Comparison of ENCODE assay signal across 17 cellular contexts in genomic region chr11:14078941-14079522, GRCh38.
DNase-seq lines count a peak whose midpoint lies in the region; ATAC-seq and TF ChIP-seq lines count a peak whose summit lies in the region.
"Had no signal": no experiment of that assay in that cellular context is flagged by ENCODE, and none has a peak within 500 bp of the region (broad histone marks: within the 10 kb centered on the region; RNA-seq: fewer than 3 reads in every experiment).

No MANE protein-coding gene starts in this region.

- H3K4me3 ChIP-seq in SJSA1: no peak overlapping the region
- H3K4me3 ChIP-seq: skin epidermis had no signal

- peak in 1 of 2 donors; percentile 18 for ATAC-seq in activated T-cell treated with anti-CD3 and anti-CD28 coated beads, Interleukin-2, amount 50 U/mL, for 72 hours (replicated peaks in 1 of 2)
- no peak for ATAC-seq in stimulated activated memory B cell treated with anti-CD40 and anti-IgM and Interleukin-4, amounts not matched to agents 10 μg/mL and 1 μg/mL and 100 μg/mL, for 72 hours
- ATAC-seq in GM18519 (IDR thresholded peaks at IDR 0.05; ENCODE audit: low FRiP score, unreplicated experiment) (no peak), HG03571 (IDR thresholded peaks at IDR 0.05; ENCODE audit: unreplicated experiment) (no peak)
- ATAC-seq: HCT116, left lobe of liver had no signal

- H3K27ac ChIP-seq in SJSA1: peak overlapping the region; percentile 9

- CTCF ChIA-PET in GM10248 (lab: Yijun Ruan, JAX): interaction anchor here (1.3 to 1.6 kb wide), 2 partner anchors 118 to 171 kb away, joined by 3 to 4 read pairs; no protein-coding TSS in a partner anchor

- H3K27ac Mint-ChIP-seq in activated T-cell treated with anti-CD3 and anti-CD28 coated beads, Interleukin-2, amount 50 U/mL, for 72 hours: peak overlapping the region; percentile 36
- no peak overlapping the region for H3K27ac Mint-ChIP-seq in stimulated activated memory B cell treated with anti-CD40 and anti-IgM and Interleukin-4, amounts not matched to agents 10 μg/mL and 1 μg/mL and 100 μg/mL, for 72 hours

- no peaks in the 10 kb centered on the region for H3K27me3 ChIP-seq in SJSA1 (replicated peaks)

- H3K36me3 ChIP-seq in SJSA1: no peaks in the 10 kb centered on the region

- POLR2A ChIA-PET in GM10248 (lab: Yijun Ruan, JAX): no interaction called here

- H3K4me3 Mint-ChIP-seq in activated T-cell treated with anti-CD3 and anti-CD28 coated beads, Interleukin-2, amount 50 U/mL, for 72 hours: peak overlapping the region; percentile 39 to 79
- H3K4me3 Mint-ChIP-seq in stimulated activated memory B cell treated with anti-CD40 and anti-IgM and Interleukin-4, amounts not matched to agents 10 μg/mL and 1 μg/mL and 100 μg/mL, for 72 hours: peak overlapping the region; percentile 47
- H3K4me3 Mint-ChIP-seq: central memory CD8-positive, alpha-beta T cell had no signal

- H3K27me3 Mint-ChIP-seq in activated T-cell treated with anti-CD3 and anti-CD28 coated beads, Interleukin-2, amount 50 U/mL, for 72 hours (ENCODE audit: low read depth): peaks cover 11% of the 10 kb centered on the region
- peaks cover 12% of the 10 kb centered on the region for H3K27me3 Mint-ChIP-seq in stimulated activated memory B cell treated with anti-CD40 and anti-IgM and Interleukin-4, amounts not matched to agents 10 μg/mL and 1 μg/mL and 100 μg/mL, for 72 hours

- no peaks in the 10 kb centered on the region for H3K9me3 Mint-ChIP-seq in activated T-cell treated with anti-CD3 and anti-CD28 coated beads, Interleukin-2, amount 50 U/mL, for 72 hours
- H3K9me3 Mint-ChIP-seq in stimulated activated memory B cell treated with anti-CD40 and anti-IgM and Interleukin-4, amounts not matched to agents 10 μg/mL and 1 μg/mL and 100 μg/mL, for 72 hours: no peaks in the 10 kb centered on the region
- H3K9me3 Mint-ChIP-seq: central memory CD8-positive, alpha-beta T cell had no signal

- H3K4me1 ChIP-seq in SJSA1 (replicated peaks): peaks cover 66% of the 10 kb centered on the region

- TF ChIP-seq CTCF in GM10248 (IDR thresholded peaks at IDR 0.05; ENCODE audit: control extremely low read depth, extremely low read depth, low read depth, missing control alignments): no peak

- peaks cover 52% of the 10 kb centered on the region for H3K4me1 Mint-ChIP-seq in activated T-cell treated with anti-CD3 and anti-CD28 coated beads, Interleukin-2, amount 50 U/mL, for 72 hours (ENCODE audit: low read depth)
- H3K4me1 Mint-ChIP-seq in stimulated activated memory B cell treated with anti-CD40 and anti-IgM and Interleukin-4, amounts not matched to agents 10 μg/mL and 1 μg/mL and 100 μg/mL, for 72 hours: peaks cover 16% of the 10 kb centered on the region

- H3K9me3 ChIP-seq in SJSA1 (replicated peaks): no peaks in the 10 kb centered on the region

- no peaks in the 10 kb centered on the region for H3K36me3 Mint-ChIP-seq in activated T-cell treated with anti-CD3 and anti-CD28 coated beads, Interleukin-2, amount 50 U/mL, for 72 hours (ENCODE audit: insufficient read depth in 2 of 2)
- H3K36me3 Mint-ChIP-seq in stimulated activated memory B cell treated with anti-CD40 and anti-IgM and Interleukin-4, amounts not matched to agents 10 μg/mL and 1 μg/mL and 100 μg/mL, for 72 hours: no peaks in the 10 kb centered on the region

- DNase-seq in activated T-cell treated with anti-CD3 and anti-CD28 coated beads, Interleukin-2, amount 50 U/mL, for 72 hours: no peak
- DNase-seq in activated T-cell treated with anti-CD3 and anti-CD28 coated beads for 4 hours (no peak), SJSA1 (ENCODE audit: low read depth in 1 of 2, low spot score in 2 of 2) (peak in 1 of 2 experiments; percentile 55), amniotic epithelial cell (ENCODE audit: low read depth) (peak; percentile 8), GM10248 (ENCODE audit: extremely low spot score) (no peak)
- DNase-seq: Calu3, NCI-H1092 treated with DMSO at 0.1 percent for 48 hours, NCI-H2171 treated with DMSO at 0.1 percent for 48 hours, posterior cingulate gyrus, SHP77 had no signal
